ENCODE assay signal across 1 cellular context in genomic region chr7:100710452-100710851, GRCh38.
TF ChIP-seq lines count a peak whose summit lies in the region.

No MANE protein-coding gene starts in this region.

TF ChIP-seq in HepG2, 621 proteins besides CTCF, POLR2A, EP300 and RAD21 (continued from another document):
- TF ChIP-seq KIAA2018 (CRISPR knock-in tag; IDR thresholded peaks at IDR 0.05; ENCODE audit: borderline replicate concordance) (no peak), ZFP1 (CRISPR knock-in tag; IDR thresholded peaks at IDR 0.05) (no peak), NFIC (IDR thresholded peaks at IDR 0.05; ENCODE audit: low read length) (no peak), ZNF44 (CRISPR knock-in tag; IDR thresholded peaks at IDR 0.05) (no peak), GLI4 (CRISPR knock-in tag; IDR thresholded peaks at IDR 0.05; ENCODE audit: borderline replicate concordance) (no peak), ESRRA (CRISPR knock-in tag; IDR thresholded peaks at IDR 0.05; ENCODE audit: low read depth) (no peak), KAT8 (CRISPR knock-in tag; IDR thresholded peaks at IDR 0.05) (no peak), ZC3H4 (CRISPR knock-in tag; IDR thresholded peaks at IDR 0.05; ENCODE audit: borderline replicate concordance) (no peak), MIER3 (CRISPR knock-in tag; IDR thresholded peaks at IDR 0.05; ENCODE audit: borderline replicate concordance) (no peak), ZNF589 (CRISPR knock-in tag; conservative IDR thresholded peaks at IDR 0.05) (no peak)
